In the genomic region with DNA sequence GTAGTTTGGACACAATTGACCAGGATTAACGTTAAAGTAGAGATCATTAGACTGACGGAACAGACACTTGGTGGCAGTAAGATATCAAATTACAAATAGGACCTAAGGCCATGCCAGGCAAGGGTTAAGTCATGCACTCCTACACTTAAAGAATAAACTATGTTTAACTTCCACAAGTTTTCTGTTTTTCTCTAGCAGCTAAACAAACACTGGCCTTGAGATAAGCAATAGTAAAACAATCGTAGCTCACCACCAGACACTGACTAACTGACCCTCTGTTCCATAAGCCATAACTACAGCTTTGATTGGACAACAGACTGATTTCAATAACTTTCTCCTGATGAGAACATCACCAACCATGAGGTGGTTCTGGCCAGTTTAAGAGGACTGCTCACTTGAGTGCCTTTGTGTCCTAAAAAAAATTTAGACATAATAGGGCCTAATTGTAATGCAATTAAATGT, we compare ENCODE assay signal across 1 cellular context.
TF ChIP-seq lines count a peak whose summit lies in the region.

No MANE protein-coding gene starts in this region.

TF ChIP-seq in HEK293, 187 proteins besides CTCF, POLR2A, EP300 and RAD21 (continued from another document):
- TF ChIP-seq, protein P1, sequence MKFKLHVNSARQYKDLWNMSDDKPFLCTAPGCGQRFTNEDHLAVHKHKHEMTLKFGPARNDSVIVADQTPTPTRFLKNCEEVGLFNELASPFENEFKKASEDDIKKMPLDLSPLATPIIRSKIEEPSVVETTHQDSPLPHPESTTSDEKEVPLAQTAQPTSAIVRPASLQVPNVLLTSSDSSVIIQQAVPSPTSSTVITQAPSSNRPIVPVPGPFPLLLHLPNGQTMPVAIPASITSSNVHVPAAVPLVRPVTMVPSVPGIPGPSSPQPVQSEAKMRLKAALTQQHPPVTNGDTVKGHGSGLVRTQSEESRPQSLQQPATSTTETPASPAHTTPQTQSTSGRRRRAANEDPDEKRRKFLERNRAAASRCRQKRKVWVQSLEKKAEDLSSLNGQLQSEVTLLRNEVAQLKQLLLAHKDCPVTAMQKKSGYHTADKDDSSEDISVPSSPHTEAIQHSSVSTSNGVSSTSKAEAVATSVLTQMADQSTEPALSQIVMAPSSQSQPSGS (tag by site-specific recombination; IDR thresholded peaks at IDR 0.05; ENCODE audit: low read depth), result no peak
- no peak for TF ChIP-seq ZNF777 (tag by site-specific recombination; IDR thresholded peaks at IDR 0.05; ENCODE audit: borderline replicate concordance)
- peak; percentile 28; the same call in 1 of the 2 replicates for TF ChIP-seq TCF7L2 (IDR thresholded peaks at IDR 0.05; ENCODE audit: borderline replicate concordance, low read depth, low read length)
- no peak for TF ChIP-seq ZNF514 (tag by site-specific recombination; IDR thresholded peaks at IDR 0.05)
- TF ChIP-seq ZEB2 (tag by site-specific recombination; IDR thresholded peaks at IDR 0.05), result 0 out of 2 replicates have a peak, but pooled peaks have one; percentile 43
- TF ChIP-seq TRIM28 (IDR thresholded peaks at IDR 0.05; ENCODE audit: borderline replicate concordance, low read length), result peak; percentile 74; the same call in 1 of the 2 replicates
- TF ChIP-seq ZNF335 (tag by site-specific recombination; conservative IDR thresholded peaks at IDR 0.05), result peak; percentile 38
- TF ChIP-seq, protein P2, sequence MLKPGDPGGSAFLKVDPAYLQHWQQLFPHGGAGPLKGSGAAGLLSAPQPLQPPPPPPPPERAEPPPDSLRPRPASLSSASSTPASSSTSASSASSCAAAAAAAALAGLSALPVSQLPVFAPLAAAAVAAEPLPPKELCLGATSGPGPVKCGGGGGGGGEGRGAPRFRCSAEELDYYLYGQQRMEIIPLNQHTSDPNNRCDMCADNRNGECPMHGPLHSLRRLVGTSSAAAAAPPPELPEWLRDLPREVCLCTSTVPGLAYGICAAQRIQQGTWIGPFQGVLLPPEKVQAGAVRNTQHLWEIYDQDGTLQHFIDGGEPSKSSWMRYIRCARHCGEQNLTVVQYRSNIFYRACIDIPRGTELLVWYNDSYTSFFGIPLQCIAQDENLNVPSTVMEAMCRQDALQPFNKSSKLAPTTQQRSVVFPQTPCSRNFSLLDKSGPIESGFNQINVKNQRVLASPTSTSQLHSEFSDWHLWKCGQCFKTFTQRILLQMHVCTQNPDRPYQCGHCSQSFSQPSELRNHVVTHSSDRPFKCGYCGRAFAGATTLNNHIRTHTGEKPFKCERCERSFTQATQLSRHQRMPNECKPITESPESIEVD (tag by site-specific recombination; IDR thresholded peaks at IDR 0.05), result peak; percentile 79
- TF ChIP-seq, protein P3, sequence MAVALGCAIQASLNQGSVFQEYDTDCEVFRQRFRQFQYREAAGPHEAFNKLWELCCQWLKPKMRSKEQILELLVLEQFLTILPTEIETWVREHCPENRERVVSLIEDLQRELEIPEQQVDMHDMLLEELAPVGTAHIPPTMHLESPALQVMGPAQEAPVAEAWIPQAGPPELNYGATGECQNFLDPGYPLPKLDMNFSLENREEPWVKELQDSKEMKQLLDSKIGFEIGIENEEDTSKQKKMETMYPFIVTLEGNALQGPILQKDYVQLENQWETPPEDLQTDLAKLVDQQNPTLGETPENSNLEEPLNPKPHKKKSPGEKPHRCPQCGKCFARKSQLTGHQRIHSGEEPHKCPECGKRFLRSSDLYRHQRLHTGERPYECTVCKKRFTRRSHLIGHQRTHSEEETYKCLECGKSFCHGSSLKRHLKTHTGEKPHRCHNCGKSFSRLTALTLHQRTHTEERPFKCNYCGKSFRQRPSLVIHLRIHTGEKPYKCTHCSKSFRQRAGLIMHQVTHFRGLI (tag by site-specific recombination; IDR thresholded peaks at IDR 0.05), result no peak
- TF ChIP-seq ZNF184 (tag by site-specific recombination; IDR thresholded peaks at IDR 0.05), result no peak
- TF ChIP-seq ZNF114 (tag by site-specific recombination; IDR thresholded peaks at IDR 0.05), result no peak
